Comparison of ENCODE assay signal across 26 cellular contexts in the genomic region with DNA sequence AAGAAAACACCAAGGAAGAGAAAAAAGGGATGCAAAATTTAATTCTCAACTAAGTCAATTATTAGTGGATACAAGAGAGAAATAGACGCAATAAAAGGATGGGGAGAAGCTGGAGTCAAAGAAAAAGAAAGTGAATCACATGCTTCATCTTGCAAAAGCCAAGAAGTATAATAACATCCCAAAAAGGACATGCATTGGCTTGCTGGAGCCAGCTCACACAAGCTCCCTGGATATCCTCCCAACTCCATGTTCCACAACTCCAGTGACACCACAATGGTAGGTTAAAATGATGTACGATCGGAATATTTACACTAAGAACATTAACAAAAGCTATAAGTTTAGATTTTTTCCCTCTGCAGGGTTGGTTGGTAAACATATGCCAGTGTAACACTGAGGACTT.
"Had no signal": no experiment of that assay in that cellular context is flagged by ENCODE, and none has a peak within 500 bp of the region (broad histone marks: within the 10 kb centered on the region; RNA-seq: fewer than 3 reads in every experiment).

No MANE protein-coding gene starts in this region.

- ATAC-seq: effector memory CD8-positive, alpha-beta T cell; gastroesophageal sphincter; heart left ventricle; left cardiac atrium; left lung; naive thymus-derived CD4-positive, alpha-beta T cell; sciatic nerve; stimulated activated effector memory CD8-positive, alpha-beta T cell treated with anti-CD3 and anti-CD28 coated beads, Interleukin-12 subunit alpha, Interleukin-12 subunit beta, amount 100 ng/mL, for 72 hours had no signal

- FAIRE-seq: endometrium had no signal

- H3K27me3 ChIP-seq: gastroesophageal sphincter, heart left ventricle, hepatocyte, left lung, neural progenitor cell, right atrium auricular region, stomach, testis, tibial artery had no signal

- H3K4me3 ChIP-seq: gastroesophageal sphincter, heart left ventricle, hepatocyte, left lung, neural progenitor cell, prostate gland, right atrium auricular region, stomach, testis, tibial artery had no signal

- H3K9ac ChIP-seq: neural progenitor cell had no signal

- H3K9me3 Mint-ChIP-seq: naive thymus-derived CD4-positive, alpha-beta T cell; nephron; stimulated activated effector memory CD8-positive, alpha-beta T cell treated with anti-CD3 and anti-CD28 coated beads, Interleukin-12 subunit alpha, Interleukin-12 subunit beta, amount 100 ng/mL, for 72 hours; type B pancreatic cell had no signal

- H3K4me1 ChIP-seq: left lung, neural progenitor cell, prostate gland, right atrium auricular region had no signal

- DNase-seq: cortex of kidney; effector memory CD8-positive, alpha-beta T cell; foreskin fibroblast; heart left ventricle; left cardiac atrium; left lung; mesendoderm; midbrain; naive thymus-derived CD4-positive, alpha-beta T cell; stimulated activated CD4-positive, alpha-beta T cell treated with anti-CD3 and anti-CD28 coated beads, Interleukin-2, amount 100 ng/mL, for 24 hours; stimulated activated CD4-positive, alpha-beta T cell treated with anti-CD3 and anti-CD28 coated beads, Interleukin-4, amount 100 ng/mL, for 24 hours; stimulated activated naive CD4-positive, alpha-beta T cell treated with Interleukin-2 at 50 U/mL for 16 hours; stomach; substantia nigra; testis; tibial artery had no signal

- H3K36me3 Mint-ChIP-seq: naive thymus-derived CD4-positive, alpha-beta T cell; neural progenitor cell; stimulated activated effector memory CD8-positive, alpha-beta T cell treated with anti-CD3 and anti-CD28 coated beads, Interleukin-12 subunit alpha, Interleukin-12 subunit beta, amount 100 ng/mL, for 72 hours had no signal

- H3K4me3 Mint-ChIP-seq: effector memory CD8-positive, alpha-beta T cell; naive thymus-derived CD4-positive, alpha-beta T cell; nephron; neural progenitor cell; stimulated activated effector memory CD8-positive, alpha-beta T cell treated with anti-CD3 and anti-CD28 coated beads, Interleukin-12 subunit alpha, Interleukin-12 subunit beta, amount 100 ng/mL, for 72 hours; type B pancreatic cell had no signal

- H3K36me3 ChIP-seq: gastroesophageal sphincter, heart left ventricle, left lung, neural progenitor cell, prostate gland, right atrium auricular region, stomach, tibial artery had no signal

- H3K4me1 Mint-ChIP-seq: naive thymus-derived CD4-positive, alpha-beta T cell; stimulated activated effector memory CD8-positive, alpha-beta T cell treated with anti-CD3 and anti-CD28 coated beads, Interleukin-12 subunit alpha, Interleukin-12 subunit beta, amount 100 ng/mL, for 72 hours had no signal

- H3K27ac ChIP-seq: gastroesophageal sphincter, hepatocyte, neural progenitor cell, prostate gland, right atrium auricular region, tibial artery had no signal

- H3K27ac Mint-ChIP-seq: effector memory CD8-positive, alpha-beta T cell; naive thymus-derived CD4-positive, alpha-beta T cell; neural progenitor cell; stimulated activated effector memory CD8-positive, alpha-beta T cell treated with anti-CD3 and anti-CD28 coated beads, Interleukin-12 subunit alpha, Interleukin-12 subunit beta, amount 100 ng/mL, for 72 hours; type B pancreatic cell had no signal

- H3K9me3 ChIP-seq: gastroesophageal sphincter, heart left ventricle, left lung, prostate gland, right atrium auricular region, stomach, testis, tibial artery had no signal

- H3K27me3 Mint-ChIP-seq: effector memory CD8-positive, alpha-beta T cell; type B pancreatic cell had no signal
